1 cellular context compared by ENCODE assay signal in the genomic region with DNA sequence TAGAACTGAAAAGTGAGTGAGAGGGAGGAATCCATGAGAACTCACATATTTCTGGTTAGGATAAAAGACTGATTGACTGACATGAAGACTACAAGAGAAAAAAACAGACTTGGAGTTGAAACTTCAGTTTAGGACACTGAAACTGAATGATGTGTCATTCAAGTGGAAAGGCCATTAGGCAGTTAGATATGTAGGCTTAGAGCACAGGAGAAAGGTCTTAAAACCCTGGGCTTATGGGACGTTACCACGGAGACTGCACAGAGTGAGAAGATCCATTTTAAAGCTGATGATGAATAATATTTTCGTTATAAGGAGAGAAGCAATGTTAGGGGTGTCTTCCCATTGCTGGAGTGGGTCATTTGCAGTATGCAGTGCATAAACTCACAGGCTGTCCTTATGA.
TF ChIP-seq lines count a peak whose summit lies in the region.

No MANE protein-coding gene starts in this region.

TF ChIP-seq in GM23338, 12 proteins besides CTCF, POLR2A, EP300 and RAD21 (continued from another document):
- TF ChIP-seq, protein P1, sequence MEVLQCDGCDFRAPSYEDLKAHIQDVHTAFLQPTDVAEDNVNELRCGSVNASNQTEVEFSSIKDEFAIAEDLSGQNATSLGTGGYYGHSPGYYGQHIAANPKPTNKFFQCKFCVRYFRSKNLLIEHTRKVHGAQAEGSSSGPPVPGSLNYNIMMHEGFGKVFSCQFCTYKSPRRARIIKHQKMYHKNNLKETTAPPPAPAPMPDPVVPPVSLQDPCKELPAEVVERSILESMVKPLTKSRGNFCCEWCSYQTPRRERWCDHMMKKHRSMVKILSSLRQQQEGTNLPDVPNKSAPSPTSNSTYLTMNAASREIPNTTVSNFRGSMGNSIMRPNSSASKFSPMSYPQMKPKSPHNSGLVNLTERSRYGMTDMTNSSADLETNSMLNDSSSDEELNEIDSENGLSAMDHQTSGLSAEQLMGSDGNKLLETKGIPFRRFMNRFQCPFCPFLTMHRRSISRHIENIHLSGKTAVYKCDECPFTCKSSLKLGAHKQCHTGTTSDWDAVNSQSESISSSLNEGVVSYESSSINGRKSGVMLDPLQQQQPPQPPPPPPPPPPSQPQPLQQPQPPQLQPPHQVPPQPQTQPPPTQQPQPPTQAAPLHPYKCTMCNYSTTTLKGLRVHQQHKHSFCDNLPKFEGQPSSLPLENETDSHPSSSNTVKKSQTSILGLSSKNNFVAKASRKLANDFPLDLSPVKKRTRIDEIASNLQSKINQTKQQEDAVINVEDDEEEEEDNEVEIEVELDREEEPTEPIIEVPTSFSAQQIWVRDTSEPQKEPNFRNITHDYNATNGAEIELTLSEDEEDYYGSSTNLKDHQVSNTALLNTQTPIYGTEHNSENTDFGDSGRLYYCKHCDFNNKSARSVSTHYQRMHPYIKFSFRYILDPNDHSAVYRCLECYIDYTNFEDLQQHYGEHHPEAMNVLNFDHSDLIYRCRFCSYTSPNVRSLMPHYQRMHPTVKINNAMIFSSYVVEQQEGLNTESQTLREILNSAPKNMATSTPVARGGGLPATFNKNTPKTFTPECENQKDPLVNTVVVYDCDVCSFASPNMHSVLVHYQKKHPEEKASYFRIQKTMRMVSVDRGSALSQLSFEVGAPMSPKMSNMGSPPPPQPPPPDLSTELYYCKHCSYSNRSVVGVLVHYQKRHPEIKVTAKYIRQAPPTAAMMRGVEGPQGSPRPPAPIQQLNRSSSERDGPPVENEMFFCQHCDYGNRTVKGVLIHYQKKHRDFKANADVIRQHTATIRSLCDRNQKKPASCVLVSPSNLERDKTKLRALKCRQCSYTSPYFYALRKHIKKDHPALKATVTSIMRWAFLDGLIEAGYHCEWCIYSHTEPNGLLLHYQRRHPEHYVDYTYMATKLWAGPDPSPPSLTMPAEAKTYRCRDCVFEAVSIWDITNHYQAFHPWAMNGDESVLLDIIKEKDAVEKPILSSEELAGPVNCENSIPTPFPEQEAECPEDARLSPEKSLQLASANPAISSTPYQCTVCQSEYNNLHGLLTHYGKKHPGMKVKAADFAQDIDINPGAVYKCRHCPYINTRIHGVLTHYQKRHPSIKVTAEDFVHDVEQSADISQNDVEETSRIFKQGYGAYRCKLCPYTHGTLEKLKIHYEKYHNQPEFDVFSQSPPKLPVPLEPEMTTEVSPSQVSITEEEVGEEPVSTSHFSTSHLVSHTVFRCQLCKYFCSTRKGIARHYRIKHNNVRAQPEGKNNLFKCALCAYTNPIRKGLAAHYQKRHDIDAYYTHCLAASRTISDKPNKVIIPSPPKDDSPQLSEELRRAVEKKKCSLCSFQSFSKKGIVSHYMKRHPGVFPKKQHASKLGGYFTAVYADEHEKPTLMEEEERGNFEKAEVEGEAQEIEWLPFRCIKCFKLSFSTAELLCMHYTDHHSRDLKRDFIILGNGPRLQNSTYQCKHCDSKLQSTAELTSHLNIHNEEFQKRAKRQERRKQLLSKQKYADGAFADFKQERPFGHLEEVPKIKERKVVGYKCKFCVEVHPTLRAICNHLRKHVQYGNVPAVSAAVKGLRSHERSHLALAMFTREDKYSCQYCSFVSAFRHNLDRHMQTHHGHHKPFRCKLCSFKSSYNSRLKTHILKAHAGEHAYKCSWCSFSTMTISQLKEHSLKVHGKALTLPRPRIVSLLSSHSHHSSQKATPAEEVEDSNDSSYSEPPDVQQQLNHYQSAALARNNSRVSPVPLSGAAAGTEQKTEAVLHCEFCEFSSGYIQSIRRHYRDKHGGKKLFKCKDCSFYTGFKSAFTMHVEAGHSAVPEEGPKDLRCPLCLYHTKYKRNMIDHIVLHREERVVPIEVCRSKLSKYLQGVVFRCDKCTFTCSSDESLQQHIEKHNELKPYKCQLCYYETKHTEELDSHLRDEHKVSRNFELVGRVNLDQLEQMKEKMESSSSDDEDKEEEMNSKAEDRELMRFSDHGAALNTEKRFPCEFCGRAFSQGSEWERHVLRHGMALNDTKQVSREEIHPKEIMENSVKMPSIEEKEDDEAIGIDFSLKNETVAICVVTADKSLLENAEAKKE (CRISPR knock-in tag; IDR thresholded peaks at IDR 0.05), result no peak
- TF ChIP-seq, protein P2, sequence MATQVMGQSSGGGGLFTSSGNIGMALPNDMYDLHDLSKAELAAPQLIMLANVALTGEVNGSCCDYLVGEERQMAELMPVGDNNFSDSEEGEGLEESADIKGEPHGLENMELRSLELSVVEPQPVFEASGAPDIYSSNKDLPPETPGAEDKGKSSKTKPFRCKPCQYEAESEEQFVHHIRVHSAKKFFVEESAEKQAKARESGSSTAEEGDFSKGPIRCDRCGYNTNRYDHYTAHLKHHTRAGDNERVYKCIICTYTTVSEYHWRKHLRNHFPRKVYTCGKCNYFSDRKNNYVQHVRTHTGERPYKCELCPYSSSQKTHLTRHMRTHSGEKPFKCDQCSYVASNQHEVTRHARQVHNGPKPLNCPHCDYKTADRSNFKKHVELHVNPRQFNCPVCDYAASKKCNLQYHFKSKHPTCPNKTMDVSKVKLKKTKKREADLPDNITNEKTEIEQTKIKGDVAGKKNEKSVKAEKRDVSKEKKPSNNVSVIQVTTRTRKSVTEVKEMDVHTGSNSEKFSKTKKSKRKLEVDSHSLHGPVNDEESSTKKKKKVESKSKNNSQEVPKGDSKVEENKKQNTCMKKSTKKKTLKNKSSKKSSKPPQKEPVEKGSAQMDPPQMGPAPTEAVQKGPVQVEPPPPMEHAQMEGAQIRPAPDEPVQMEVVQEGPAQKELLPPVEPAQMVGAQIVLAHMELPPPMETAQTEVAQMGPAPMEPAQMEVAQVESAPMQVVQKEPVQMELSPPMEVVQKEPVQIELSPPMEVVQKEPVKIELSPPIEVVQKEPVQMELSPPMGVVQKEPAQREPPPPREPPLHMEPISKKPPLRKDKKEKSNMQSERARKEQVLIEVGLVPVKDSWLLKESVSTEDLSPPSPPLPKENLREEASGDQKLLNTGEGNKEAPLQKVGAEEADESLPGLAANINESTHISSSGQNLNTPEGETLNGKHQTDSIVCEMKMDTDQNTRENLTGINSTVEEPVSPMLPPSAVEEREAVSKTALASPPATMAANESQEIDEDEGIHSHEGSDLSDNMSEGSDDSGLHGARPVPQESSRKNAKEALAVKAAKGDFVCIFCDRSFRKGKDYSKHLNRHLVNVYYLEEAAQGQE (IDR thresholded peaks at IDR 0.05; ENCODE audit: unreplicated experiment), result no peak
- TF ChIP-seq JUNB (IDR thresholded peaks at IDR 0.05; ENCODE audit: unreplicated experiment) (no peak), EZH2 (IDR thresholded peaks at IDR 0.05; ENCODE audit: low read depth, unreplicated experiment) (no peak), EZH2phosphoT487 (IDR thresholded peaks at IDR 0.05; ENCODE audit: unreplicated experiment) (no peak), STAT1 (IDR thresholded peaks at IDR 0.05; ENCODE audit: unreplicated experiment) (no peak), ZNF331 (CRISPR knock-in tag; IDR thresholded peaks at IDR 0.05; ENCODE audit: low read depth) (no peak), POLR2AphosphoS5 (IDR thresholded peaks at IDR 0.05; ENCODE audit: low read depth) (no peak), ZNF114 (CRISPR knock-in tag; IDR thresholded peaks at IDR 0.05) (no peak), CREB1 (CRISPR knock-in tag; IDR thresholded peaks at IDR 0.05; ENCODE audit: low read depth) (no peak)
- TF ChIP-seq, protein P3, sequence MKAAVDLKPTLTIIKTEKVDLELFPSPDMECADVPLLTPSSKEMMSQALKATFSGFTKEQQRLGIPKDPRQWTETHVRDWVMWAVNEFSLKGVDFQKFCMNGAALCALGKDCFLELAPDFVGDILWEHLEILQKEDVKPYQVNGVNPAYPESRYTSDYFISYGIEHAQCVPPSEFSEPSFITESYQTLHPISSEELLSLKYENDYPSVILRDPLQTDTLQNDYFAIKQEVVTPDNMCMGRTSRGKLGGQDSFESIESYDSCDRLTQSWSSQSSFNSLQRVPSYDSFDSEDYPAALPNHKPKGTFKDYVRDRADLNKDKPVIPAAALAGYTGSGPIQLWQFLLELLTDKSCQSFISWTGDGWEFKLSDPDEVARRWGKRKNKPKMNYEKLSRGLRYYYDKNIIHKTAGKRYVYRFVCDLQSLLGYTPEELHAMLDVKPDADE (IDR thresholded peaks at IDR 0.05), result no peak
